Comparison of ENCODE assay signal across 1 cellular context in the genomic region with DNA sequence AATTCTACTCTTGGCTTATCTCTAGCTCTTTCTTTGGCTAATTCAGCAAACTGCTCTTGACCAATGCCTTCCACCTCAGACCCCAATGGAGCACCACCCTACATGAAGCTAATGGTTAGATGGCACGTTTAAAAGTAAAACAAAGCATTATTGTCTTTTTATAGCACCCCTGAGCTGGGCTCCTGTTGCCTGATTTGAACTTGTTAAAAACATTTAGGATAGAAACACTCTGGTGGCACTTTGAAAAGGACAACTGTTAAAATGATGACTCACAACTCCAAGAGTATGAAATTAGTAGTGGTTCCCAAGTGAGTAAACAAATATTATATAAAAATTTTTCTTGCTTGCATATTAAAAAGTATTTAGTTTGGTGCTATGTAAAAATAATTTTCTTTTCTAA.
TF ChIP-seq lines count a peak whose summit lies in the region.

No MANE protein-coding gene starts in this region.

TF ChIP-seq in WTC11, 78 proteins besides CTCF, POLR2A, EP300 and RAD21 (continued from another document):
- TF ChIP-seq, protein P1, sequence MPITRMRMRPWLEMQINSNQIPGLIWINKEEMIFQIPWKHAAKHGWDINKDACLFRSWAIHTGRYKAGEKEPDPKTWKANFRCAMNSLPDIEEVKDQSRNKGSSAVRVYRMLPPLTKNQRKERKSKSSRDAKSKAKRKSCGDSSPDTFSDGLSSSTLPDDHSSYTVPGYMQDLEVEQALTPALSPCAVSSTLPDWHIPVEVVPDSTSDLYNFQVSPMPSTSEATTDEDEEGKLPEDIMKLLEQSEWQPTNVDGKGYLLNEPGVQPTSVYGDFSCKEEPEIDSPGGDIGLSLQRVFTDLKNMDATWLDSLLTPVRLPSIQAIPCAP (CRISPR knock-in tag; IDR thresholded peaks at IDR 0.05), result no peak
- TF ChIP-seq FOXK1 (CRISPR knock-in tag; IDR thresholded peaks at IDR 0.05) (no peak), ZNF416 (CRISPR knock-in tag; IDR thresholded peaks at IDR 0.05) (no peak), HMGA2 (CRISPR knock-in tag; IDR thresholded peaks at IDR 0.05) (no peak), JAZF1 (CRISPR knock-in tag; IDR thresholded peaks at IDR 0.05) (no peak)
